8 cellular contexts compared by ENCODE assay signal in genomic region chr17:17694229-17695081, GRCh38. TPM values are rescaled to one million over a fixed set of nuclear protein-coding genes. Genes with fewer than 3 reads are reported as not detected.
DNase-seq lines count a peak whose midpoint lies in the region; ATAC-seq and TF ChIP-seq lines count a peak whose summit lies in the region.

No MANE protein-coding gene starts in this region.

- H3K9me3 ChIP-seq in AG04450 (ENCODE audit: control insufficient read depth, insufficient read depth, low read length) = no peaks in the 10 kb centered on the region

- DNase-seq in AG04450 (ENCODE audit: low read depth, low spot score) = no peak
- peak; percentile 64 for DNase-seq in RPMI7951 (ENCODE audit: low read depth)
- peak; percentile 60 for DNase-seq in fibroblast of pulmonary artery (ENCODE audit: low read depth)
- peak; percentile 76 for DNase-seq in stimulated activated naive CD8-positive, alpha-beta T cell treated with anti-CD3 and anti-CD28 coated beads, Interleukin-15, Interleukin-2, amounts not matched to agents 100 U/mL and 50 U/mL, for 24 hours

- no peaks in the 10 kb centered on the region for H3K9me3 Mint-ChIP-seq in activated T-helper 17 cell treated with anti-CD3 and anti-CD28 coated beads, Interleukin-2, amount 50 U/mL, for 72 hours
- no peaks in the 10 kb centered on the region for H3K9me3 Mint-ChIP-seq in nephron

- H3K27ac Mint-ChIP-seq in activated T-helper 17 cell treated with anti-CD3 and anti-CD28 coated beads, Interleukin-2, amount 50 U/mL, for 72 hours = peak overlapping the region; percentile 96
- peak overlapping the region; percentile 95 to 98 (median 96) for H3K27ac Mint-ChIP-seq in nephron

- CTCF ChIA-PET in AG04450 (lab: Charles Lee) = no interaction called here

- peak overlapping the region; percentile 86 for H3K4me3 Mint-ChIP-seq in activated T-helper 17 cell treated with anti-CD3 and anti-CD28 coated beads, Interleukin-2, amount 50 U/mL, for 72 hours
- peak overlapping the region; percentile 90 to 92 (median 91) for H3K4me3 Mint-ChIP-seq in nephron

- H3K27ac ChIP-seq in AG04450 (ENCODE audit: low read depth, low read length) = peak overlapping the region; percentile 83

- POLR2A ChIA-PET in AG04450 (lab: Yijun Ruan, JAX) = interaction anchor here (0.7 kb wide), 1 partner anchor 29 kb away, joined by 5 read pairs; no protein-coding TSS in a partner anchor

- H3K27me3 Mint-ChIP-seq in activated T-helper 17 cell treated with anti-CD3 and anti-CD28 coated beads, Interleukin-2, amount 50 U/mL, for 72 hours = no peaks in the 10 kb centered on the region
- H3K27me3 Mint-ChIP-seq in nephron (ENCODE audit: low read depth) = no peaks in the 10 kb centered on the region

- peak; percentile 61 for ATAC-seq in HG03521 (IDR thresholded peaks at IDR 0.05; ENCODE audit: unreplicated experiment)
- ATAC-seq in activated T-helper 17 cell treated with anti-CD3 and anti-CD28 coated beads, Interleukin-2, amount 50 U/mL, for 72 hours (replicated peaks) = peak; percentile 83
- peak; percentile 67 for ATAC-seq in stimulated activated naive CD8-positive, alpha-beta T cell treated with anti-CD3 and anti-CD28 coated beads, Interleukin-15, Interleukin-2, amounts not matched to agents 100 U/mL and 50 U/mL, for 24 hours

- H3K4me1 Mint-ChIP-seq in activated T-helper 17 cell treated with anti-CD3 and anti-CD28 coated beads, Interleukin-2, amount 50 U/mL, for 72 hours = peaks cover 23% of the 10 kb centered on the region
- H3K4me1 Mint-ChIP-seq in nephron = peaks cover 80% of the 10 kb centered on the region

- in situ Hi-C loops in GM18951 (cut with MboI; ENCODE audit: low sequenced_read_pairs, unreplicated experiment) = no loop called here

- no peaks in the 10 kb centered on the region for H3K27me3 ChIP-seq in AG04450 (ENCODE audit: control insufficient read depth, insufficient read depth, low read length)

- H3K4me3 ChIP-seq in AG04450 (ENCODE audit: low read depth, low read length) (peak overlapping the region; percentile 66), fibroblast of pulmonary artery (replicated peaks; ENCODE audit: low read depth, low read length) (peak overlapping the region; percentile 64)

- no peak for TF ChIP-seq CTCF in AG04450 (IDR thresholded peaks at IDR 0.05; ENCODE audit: low read depth, low read length)
- no peak for TF ChIP-seq CTCF in fibroblast of pulmonary artery (IDR thresholded peaks at IDR 0.05; ENCODE audit: low read length, missing control alignments)
- no peak for TF ChIP-seq CTCF in nephron (IDR thresholded peaks at IDR 0.05; ENCODE audit: unreplicated experiment in 3 of 3)

- peak; percentile 60 for TF ChIP-seq POLR2A in GM18951 (IDR thresholded peaks at IDR 0.05; ENCODE audit: extremely low read depth, insufficient read depth, insufficient read length)

- no peaks in the 10 kb centered on the region for H3K36me3 Mint-ChIP-seq in activated T-helper 17 cell treated with anti-CD3 and anti-CD28 coated beads, Interleukin-2, amount 50 U/mL, for 72 hours (ENCODE audit: low read depth)
- H3K36me3 Mint-ChIP-seq in nephron (ENCODE audit: low read depth) = no peaks in the 10 kb centered on the region

RNA-seq across cellular contexts. Expression of gene RAI1, which starts 13.2 kb away (rescaled TPM):
- 2.1 and 3.2 TPM in 2 replicates for polyA plus RNA-seq in AG04450 (2011; rRNA removed)
- 4.2 and 5.4 TPM in 2 replicates for polyA minus RNA-seq in AG04450 (2011; rRNA and poly(A)+ RNA removed)
- total RNA-seq in RPMI7951 (2014; rRNA removed; shearing (Covaris generic)) = 2.8 and 3.2 TPM in 2 replicates
- total RNA-seq in activated T-helper 17 cell treated with anti-CD3 and anti-CD28 coated beads, Interleukin-2, amount 50 U/mL, for 72 hours = 10 to 100 TPM in 1 of 2 donors, 1 to 10 TPM in 1; 7.0 to 16.0 TPM
